In genomic region chr17:77242118-77242800, GRCh38 we compare ENCODE assay signal across 17 cellular contexts.
A peak's percentile ranks its signal among the peaks of the same experiment; 100 is the strongest.
DNase-seq lines count a peak whose midpoint lies in the region; ATAC-seq and TF ChIP-seq lines count a peak whose summit lies in the region.
"Had no signal": no experiment of that assay in that cellular context is flagged by ENCODE, and none has a peak within 500 bp of the region (broad histone marks: within the 10 kb centered on the region; RNA-seq: fewer than 3 reads in every experiment).

No MANE protein-coding gene starts in this region.

- no peaks in the 10 kb centered on the region for H3K36me3 ChIP-seq in heart left ventricle
- H3K36me3 ChIP-seq in tibial nerve = no peaks in the 10 kb centered on the region
- no peaks in the 10 kb centered on the region for H3K36me3 ChIP-seq in brain microvascular endothelial cell (replicated peaks)
- H3K36me3 ChIP-seq: adrenal gland, vagina had no signal

- intact Hi-C loops in heart left ventricle (cut with DNase I) = loop anchor here in 3 of 10 donors (2.0 to 10.0 kb wide), 3 partner anchors 153 to 377 kb away; partner anchors contain the start of gene MGAT5B (in 1 of the 3)
- intact Hi-C loops in cardiac septum (cut with DNase I) = loop anchor here (10.0 kb wide), 1 partner anchor 377 kb away; the partner anchor contains the start of gene MGAT5B

- peaks cover 0 to 34% (median 11%) of the 10 kb centered on the region in 12 donors for H3K4me1 ChIP-seq in heart left ventricle
- H3K4me1 ChIP-seq in tibial nerve = peaks cover 0 to 23% (median 8%) of the 10 kb centered on the region in 4 donors
- H3K4me1 ChIP-seq: foreskin keratinocyte had no signal

- H3K9me3 Mint-ChIP-seq in HFFc6 = no peaks in the 10 kb centered on the region
- H3K9me3 Mint-ChIP-seq: activated T-helper 1 cell treated with anti-CD3 and anti-CD28 coated beads, Interleukin-12 subunit alpha, Interleukin-12 subunit beta, Interleukin-2, Interleukin-4 antibody, amounts not matched to agents 30 ng/mL and 10 ng/mL and 1 ng/mL, durations not matched to agents 14 hours and 24 hours and 36 hours had no signal

- no peaks in the 10 kb centered on the region for H3K36me3 Mint-ChIP-seq in HFFc6 (ENCODE audit: low read depth)

- H3K27me3 ChIP-seq in heart left ventricle (no peaks in the 10 kb centered on the region), tibial nerve (no peaks in the 10 kb centered on the region), brain microvascular endothelial cell (replicated peaks) (no peaks in the 10 kb centered on the region)
- H3K27me3 ChIP-seq: adrenal gland, foreskin keratinocyte, vagina had no signal

- ATAC-seq in heart left ventricle = peak in 2 of 4 donors; percentile 26 to 30
- ATAC-seq: foreskin keratinocyte; stimulated activated naive CD8-positive, alpha-beta T cell treated with anti-CD3 and anti-CD28 coated beads, Interleukin-15, amount 100 ng/mL, for 72 hours had no signal

- no peak for TF ChIP-seq POLR2A in heart left ventricle (IDR thresholded peaks at IDR 0.05)
- TF ChIP-seq POLR2A in tibial nerve (IDR thresholded peaks at IDR 0.05) = no peak

- no peaks in the 10 kb centered on the region for H3K4me1 Mint-ChIP-seq in HFFc6 (ENCODE audit: low read depth)

- TF ChIP-seq CTCF in heart left ventricle (IDR thresholded peaks at IDR 0.05) (no peak), tibial nerve (IDR thresholded peaks at IDR 0.05) (no peak), brain microvascular endothelial cell (IDR thresholded peaks at IDR 0.05; ENCODE audit: low read depth, low read length, missing control alignments) (no peak), HFFc6 (IDR thresholded peaks at IDR 0.05) (no peak)

- in situ Hi-C loops in brain microvascular endothelial cell (cut with HindIII; ENCODE audit: low pct_ligation_motif_present, low sequenced_read_pairs) = no loop called here

- H3K27ac ChIP-seq in heart left ventricle = peak overlapping the region in 8 of 12 donors; percentile 6 to 65 (median 37)
- H3K27ac ChIP-seq in tibial nerve = peak overlapping the region in 3 of 4 donors; percentile 23 to 86 (median 57)
- no peak overlapping the region for H3K27ac ChIP-seq in brain microvascular endothelial cell
- H3K27ac ChIP-seq: adrenal gland, foreskin keratinocyte, vagina had no signal

- H3K4me3 ChIP-seq in heart left ventricle (no peak overlapping the region), tibial nerve (no peak overlapping the region), brain microvascular endothelial cell (ENCODE audit: low read depth, low read length) (no peak overlapping the region)
- H3K4me3 ChIP-seq: adrenal gland, vagina had no signal

- no peak overlapping the region for H3K27ac Mint-ChIP-seq in HFFc6
- H3K27ac Mint-ChIP-seq: activated T-helper 1 cell treated with anti-CD3 and anti-CD28 coated beads, Interleukin-12 subunit alpha, Interleukin-12 subunit beta, Interleukin-2, Interleukin-4 antibody, amounts not matched to agents 30 ng/mL and 10 ng/mL and 1 ng/mL, durations not matched to agents 14 hours and 24 hours and 36 hours; progenitor cell of endocrine pancreas had no signal

- peak in 1 of 5 donors; percentile 60 for DNase-seq in heart left ventricle
- no peak for DNase-seq in cardiac septum (ENCODE audit: low spot score)
- peak; percentile 11 for DNase-seq in NCI-H146 treated with DMSO at 0.1 percent for 48 hours (lab: John Stamatoyannopoulos, UW; ENCODE audit: unreplicated experiment)
- peak; percentile 49 for DNase-seq in dermis blood vessel endothelial cell
- no peak for DNase-seq in tibial nerve (ENCODE audit: low spot score in 2 of 2)
- no peak for DNase-seq in H4 (ENCODE audit: low spot score)
- DNase-seq in brain microvascular endothelial cell = no peak
- DNase-seq in HFFc6 = no peak
- DNase-seq: activated CD4-positive, alpha-beta T cell treated with anti-CD3 and anti-CD28 coated beads, Interleukin-2, amount 50 U/mL, for 48 hours; adrenal gland; cerebellar nuclear complex; foreskin keratinocyte; stimulated activated CD4-positive, alpha-beta T cell treated with anti-CD3 and anti-CD28 coated beads, Interleukin-12 subunit alpha, Interleukin-12 subunit beta, amount 100 ng/mL, for 4 hours; stimulated activated naive CD8-positive, alpha-beta T cell treated with anti-CD3 and anti-CD28 coated beads, Interleukin-15, amount 100 ng/mL, for 72 hours had no signal

- H3K9me3 ChIP-seq in heart left ventricle = no peaks in the 10 kb centered on the region
- H3K9me3 ChIP-seq in tibial nerve = no peaks in the 10 kb centered on the region
- H3K9me3 ChIP-seq: adrenal gland, vagina had no signal

- no peaks in the 10 kb centered on the region; the same call in 1 of the 2 replicates for H3K27me3 Mint-ChIP-seq in HFFc6 (ENCODE audit: insufficient read depth)

- H3K4me3 Mint-ChIP-seq in HFFc6 = no peak overlapping the region
- H3K4me3 Mint-ChIP-seq: activated T-helper 1 cell treated with anti-CD3 and anti-CD28 coated beads, Interleukin-12 subunit alpha, Interleukin-12 subunit beta, Interleukin-2, Interleukin-4 antibody, amounts not matched to agents 30 ng/mL and 10 ng/mL and 1 ng/mL, durations not matched to agents 14 hours and 24 hours and 36 hours; stimulated activated naive CD8-positive, alpha-beta T cell treated with anti-CD3 and anti-CD28 coated beads, Interleukin-15, amount 100 ng/mL, for 72 hours had no signal

- 55 to 75% (median 65%) methylated on average over 17 to 22 of the region's 22 CpGs for WGBS in heart left ventricle, 4 donors
- WGBS in tibial nerve, 2 donors = 44 to 47% methylated on average over 20 to 22 of the region's 22 CpGs

- TF ChIP-seq EP300 in tibial nerve (IDR thresholded peaks at IDR 0.05) = peak in 1 of 2 donors; percentile 71

Comparison
In these comparisons a context has a peak if more than half of its experiments do, and no peak if none do; other contexts are left out.
1. DNase-seq: peak in NCI-H146 treated with DMSO at 0.1 percent for 48 hours (single experiment) and dermis blood vessel endothelial cell (single experiment); none in cardiac septum (single experiment), tibial nerve (0 of 2), H4 (single experiment), brain microvascular endothelial cell (single experiment) and HFFc6 (single experiment).